In genomic region chr20:32946629-32947028, GRCh38 we compare ENCODE assay signal across 24 cellular contexts. TPM values are rescaled to one million over a fixed set of nuclear protein-coding genes. Genes with fewer than 3 reads are reported as not detected.
"Had no signal": no experiment of that assay in that cellular context is flagged by ENCODE, and none has a peak within 500 bp of the region (broad histone marks: within the 10 kb centered on the region; RNA-seq: fewer than 3 reads in every experiment).

No MANE protein-coding gene starts in this region.

- H3K4me1 ChIP-seq: ascending aorta, colonic mucosa, parathyroid adenoma, right lobe of liver, suprapubic skin, transverse colon, vagina had no signal

- H3K4me1 Mint-ChIP-seq: nephron had no signal

- DNase-seq: activated CD4-positive, CD25-positive, alpha-beta regulatory T cell treated with anti-CD3 and anti-CD28 coated beads, Interleukin-2, amount 50 U/mL, for 72 hours; colonic mucosa; hypothalamus; right lobe of liver; SK-N-SH; stimulated activated CD4-positive, alpha-beta T cell treated with anti-CD3 and anti-CD28 coated beads, Interleukin-15, amount 100 ng/mL, for 24 hours; stimulated activated CD4-positive, alpha-beta T cell treated with anti-CD3 and anti-CD28 coated beads, Interleukin-4, amount 100 ng/mL, for 1 hour; stimulated activated naive CD8-positive, alpha-beta T cell treated with anti-CD3 and anti-CD28 coated beads, Interleukin-15, amount 100 ng/mL, for 72 hours; transverse colon had no signal

- H3K4me3 Mint-ChIP-seq: central memory CD8-positive, alpha-beta T cell; nephron had no signal

- H3K27me3 ChIP-seq: ascending aorta, colonic mucosa, right lobe of liver, vagina had no signal

- H3K9me3 Mint-ChIP-seq: central memory CD8-positive, alpha-beta T cell; stimulated activated naive CD8-positive, alpha-beta T cell treated with anti-CD3 and anti-CD28 coated beads, Interleukin-15, amount 100 ng/mL, for 72 hours had no signal

- FAIRE-seq: endometrium, keratinocyte had no signal

- H3K36me3 ChIP-seq: ascending aorta, colonic mucosa, right lobe of liver, suprapubic skin, transverse colon, vagina had no signal

- H3K27ac Mint-ChIP-seq: nephron had no signal

- H3K27ac ChIP-seq: ascending aorta, colonic mucosa, parathyroid adenoma, right lobe of liver, suprapubic skin, transverse colon, vagina, VCaP had no signal

- H3K27me3 Mint-ChIP-seq: central memory CD8-positive, alpha-beta T cell; stimulated activated naive CD8-positive, alpha-beta T cell treated with anti-CD3 and anti-CD28 coated beads, Interleukin-15, amount 100 ng/mL, for 72 hours had no signal

- H3K9me3 ChIP-seq: colonic mucosa, right lobe of liver, SK-N-SH, suprapubic skin, transverse colon, vagina had no signal

- ATAC-seq: right lobe of liver had no signal

- H3K4me3 ChIP-seq: ascending aorta, colonic mucosa, lung, right lobe of liver, suprapubic skin, transverse colon, vagina had no signal

RNA-seq across cellular contexts. Expression of gene SUN5, which starts 57.6 kb away (rescaled TPM):
- total RNA-seq: ascending aorta; colonic mucosa; frontal cortex; lung; right lobe of liver; suprapubic skin; T-helper 1 cell treated with Interleukin-12 subunit alpha and Interleukin-12 subunit beta and Interleukin-4 antibody, amounts not matched to agents 30 ng/mL and 1 ng/mL, for 36 hours; transverse colon; vagina had no signal
- polyA plus RNA-seq: adipose tissue, esophagus, keratinocyte, lung, SK-N-SH, small intestine had no signal
